27 cellular contexts compared by ENCODE assay signal in genomic region chr3:29203846-29204245, GRCh38.
"Had no signal": no experiment of that assay in that cellular context is flagged by ENCODE, and none has a peak within 500 bp of the region (broad histone marks: within the 10 kb centered on the region; RNA-seq: fewer than 3 reads in every experiment).

No MANE protein-coding gene starts in this region.

- H3K4me1 ChIP-seq: Peyer's patch, SJCRH30 had no signal

- H3K27me3 ChIP-seq: Peyer's patch, SJCRH30 had no signal

- H3K27ac ChIP-seq: Peyer's patch, RWPE1, SJCRH30 had no signal

- H3K9me3 ChIP-seq: Peyer's patch, SJCRH30 had no signal

- H3K9me3 Mint-ChIP-seq: activated naive CD4-positive, alpha-beta T cell treated with anti-CD3 and anti-CD28 coated beads, Interleukin-2, amount 50 U/mL, for 24 hours; activated T-helper 1 cell treated with anti-CD3 and anti-CD28 coated beads, Interleukin-12 subunit alpha, Interleukin-12 subunit beta, Interleukin-2, Interleukin-4 antibody, amounts not matched to agents 30 ng/mL and 10 ng/mL and 1 ng/mL, durations not matched to agents 14 hours and 24 hours and 36 hours; WTC11 had no signal

- H3K4me3 ChIP-seq: Peyer's patch, SJCRH30 had no signal

- DNase-seq: activated CD4-positive, alpha-beta T cell treated with anti-CD3 and anti-CD28 coated beads for 48 hours; activated CD4-positive, alpha-beta T cell treated with anti-CD3 and anti-CD28 coated beads, Interleukin-2, amount 50 U/mL, for 4 hours; activated CD4-positive, CD25-positive, alpha-beta regulatory T cell treated with anti-CD3 and anti-CD28 coated beads, Interleukin-2, amount 50 U/mL, for 72 hours; activated CD8-positive, alpha-beta memory T cell treated with anti-CD3 and anti-CD28 coated beads, Interleukin-2, amount 10 ng/mL, durations not matched to agents 7 days and 5 days; activated effector memory CD4-positive, alpha-beta T cell treated with Interleukin-2 at 50 U/mL for 16 hours; activated naive CD4-positive, alpha-beta T cell; activated T-cell treated with anti-CD3 and anti-CD28 coated beads, Interleukin-2, amount 50 U/mL, for 24 hours; amygdala; central memory CD4-positive, alpha-beta T cell; MV-4-11; NCI-H1105; NCI-H1436 treated with DMSO at 0.1 percent for 48 hours; NCI-H187; NCI-H2081; NCI-H510A treated with DMSO at 0.1 percent for 48 hours; NCI-H69; NK-92 treated with Interleukin-12 subunit alpha and Interleukin-12 subunit beta, amount 100 ng/mL, for 24 hours; OCI-M1; Peyer's patch; Right ventricle myocardium superior; SJCRH30; T-helper 17 cell; T-helper 9 cell had no signal

- ATAC-seq: activated CD8-positive, alpha-beta memory T cell treated with anti-CD3 and anti-CD28 coated beads, Interleukin-2, amount 10 ng/mL, durations not matched to agents 7 days and 5 days; T-helper 17 cell; WTC11 had no signal

- H3K27me3 Mint-ChIP-seq: activated CD8-positive, alpha-beta memory T cell treated with anti-CD3 and anti-CD28 coated beads, Interleukin-2, amount 10 ng/mL, durations not matched to agents 7 days and 5 days; T-helper 17 cell had no signal

- H3K4me3 Mint-ChIP-seq: activated CD8-positive, alpha-beta memory T cell treated with anti-CD3 and anti-CD28 coated beads, Interleukin-2, amount 10 ng/mL, durations not matched to agents 7 days and 5 days; activated naive CD4-positive, alpha-beta T cell treated with anti-CD3 and anti-CD28 coated beads, Interleukin-2, amount 50 U/mL, for 24 hours; activated T-cell treated with anti-CD3 and anti-CD28 coated beads, Interleukin-2, amount 50 U/mL, for 24 hours; activated T-helper 1 cell treated with anti-CD3 and anti-CD28 coated beads, Interleukin-12 subunit alpha, Interleukin-12 subunit beta, Interleukin-2, Interleukin-4 antibody, amounts not matched to agents 30 ng/mL and 10 ng/mL and 1 ng/mL, durations not matched to agents 14 hours and 24 hours and 36 hours; T-helper 17 cell; WTC11 had no signal

- H3K36me3 Mint-ChIP-seq: activated CD8-positive, alpha-beta memory T cell treated with anti-CD3 and anti-CD28 coated beads, Interleukin-2, amount 10 ng/mL, durations not matched to agents 7 days and 5 days; activated naive CD4-positive, alpha-beta T cell treated with anti-CD3 and anti-CD28 coated beads, Interleukin-2, amount 50 U/mL, for 24 hours; WTC11 had no signal

- H3K27ac Mint-ChIP-seq: activated CD8-positive, alpha-beta memory T cell treated with anti-CD3 and anti-CD28 coated beads, Interleukin-2, amount 10 ng/mL, durations not matched to agents 7 days and 5 days; activated naive CD4-positive, alpha-beta T cell treated with anti-CD3 and anti-CD28 coated beads, Interleukin-2, amount 50 U/mL, for 24 hours; activated T-cell treated with anti-CD3 and anti-CD28 coated beads, Interleukin-2, amount 50 U/mL, for 24 hours; activated T-helper 1 cell treated with anti-CD3 and anti-CD28 coated beads, Interleukin-12 subunit alpha, Interleukin-12 subunit beta, Interleukin-2, Interleukin-4 antibody, amounts not matched to agents 30 ng/mL and 10 ng/mL and 1 ng/mL, durations not matched to agents 14 hours and 24 hours and 36 hours; T-helper 17 cell; WTC11 had no signal

- H3K36me3 ChIP-seq: Peyer's patch, SJCRH30 had no signal

- H3K4me1 Mint-ChIP-seq: activated CD8-positive, alpha-beta memory T cell treated with anti-CD3 and anti-CD28 coated beads, Interleukin-2, amount 10 ng/mL, durations not matched to agents 7 days and 5 days; activated naive CD4-positive, alpha-beta T cell treated with anti-CD3 and anti-CD28 coated beads, Interleukin-2, amount 50 U/mL, for 24 hours; T-helper 17 cell; WTC11 had no signal
